15 cellular contexts compared by ENCODE assay signal in the genomic region with DNA sequence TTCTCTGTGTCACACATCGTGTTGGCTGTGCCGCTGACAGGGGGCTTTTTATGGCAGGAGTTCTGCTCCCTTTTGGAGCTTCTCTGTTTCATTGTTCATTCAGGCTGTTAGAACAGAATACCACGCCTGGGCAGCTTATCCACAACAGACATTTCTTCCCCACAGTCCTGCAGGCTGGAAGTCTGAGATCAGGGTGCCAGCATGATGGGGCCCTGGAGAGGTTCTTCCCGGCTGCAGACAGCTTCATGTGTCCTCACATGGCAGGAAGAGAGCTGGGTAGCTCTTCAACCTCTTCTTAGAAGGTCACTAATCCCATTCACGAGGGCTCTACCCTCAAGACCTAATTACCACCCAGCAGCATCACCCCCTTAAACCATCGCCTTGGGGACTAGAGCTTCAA.
DNase-seq lines count a peak whose midpoint lies in the region; ATAC-seq and TF ChIP-seq lines count a peak whose summit lies in the region.
"Had no signal": no experiment of that assay in that cellular context is flagged by ENCODE, and none has a peak within 500 bp of the region (broad histone marks: within the 10 kb centered on the region; RNA-seq: fewer than 3 reads in every experiment).

No MANE protein-coding gene starts in this region.

- H4K8ac ChIP-seq in neuronal stem cell (ENCODE audit: low read depth, low read length), result no peak overlapping the region

- WGBS in neuronal stem cell (ENCODE audit: extremely low coverage in 2 of 2, insufficient read length in 2 of 2, insufficient replicate concordance in 1 of 2), 2 donors, result no CpG with 5 or more reads among the region's 6 CpGs

- H3K79me1 ChIP-seq in neuronal stem cell (ENCODE audit: low read depth, low read length), result no peaks in the 10 kb centered on the region

- no peaks in the 10 kb centered on the region for H4K20me1 ChIP-seq in BLaER1 treated with 17β-estradiol and CSF1 and Interleukin-3, amounts not matched to agents 10 nM and 100 nM
- H4K20me1 ChIP-seq: BLaER1 had no signal

- peak overlapping the region; percentile 72 for H3K18ac ChIP-seq in neuronal stem cell (ENCODE audit: low read length)

- H2BK120ac ChIP-seq in neuronal stem cell (ENCODE audit: low read depth, low read length), result no peak overlapping the region

- H3K27me3 ChIP-seq in BLaER1 treated with 17β-estradiol and CSF1 and Interleukin-3, amounts not matched to agents 10 nM and 100 nM, result no peaks in the 10 kb centered on the region
- H3K27me3 ChIP-seq in neuronal stem cell (ENCODE audit: control insufficient read depth in 3 of 3, insufficient read depth in 3 of 3, low read depth in 1 of 3, low read length in 3 of 3), result peaks cover 0 to 4% (median 0%) of the 10 kb centered on the region in 3 experiments
- H3K27me3 ChIP-seq: BLaER1 had no signal

- H3K4me2 ChIP-seq in BLaER1 treated with 17β-estradiol and CSF1 and Interleukin-3, amounts not matched to agents 10 nM and 100 nM, result peak overlapping the region in 10 of 11 experiments; percentile 38 to 71 (median 63); a peak in 18 of 22 replicates
- no peak overlapping the region for H3K4me2 ChIP-seq in neuronal stem cell (ENCODE audit: insufficient read depth, low read length, poor library complexity, severe bottlenecking)
- H3K4me2 ChIP-seq: GM23338 had no signal

- no peak overlapping the region for H2BK5ac ChIP-seq in neuronal stem cell (ENCODE audit: low read length)

- H3K27ac ChIP-seq in BLaER1 treated with 17β-estradiol and CSF1 and Interleukin-3, amounts not matched to agents 10 nM and 100 nM, result no peak overlapping the region
- H3K27ac ChIP-seq in neuronal stem cell (replicated peaks; ENCODE audit: low read length), result no peak overlapping the region
- H3K27ac ChIP-seq: 22Rv1, BLaER1 had no signal

- H4K91ac ChIP-seq in neuronal stem cell (ENCODE audit: low read depth, low read length, poor library complexity), result no peak overlapping the region

- H3K36me3 ChIP-seq in BLaER1 treated with 17β-estradiol and CSF1 and Interleukin-3, amounts not matched to agents 10 nM and 100 nM, result peaks cover 0 to 15% (median 0%) of the 10 kb centered on the region in 11 experiments; a peak in 5 of 22 replicates
- no peaks in the 10 kb centered on the region for H3K36me3 ChIP-seq in neuronal stem cell (replicated peaks in 1 of 2; ENCODE audit: control insufficient read depth in 2 of 2, insufficient read depth in 2 of 2, low read length in 2 of 2)

- no peak overlapping the region for H3K4ac ChIP-seq in neuronal stem cell (ENCODE audit: low read length)

- H3K9me3 ChIP-seq in BLaER1 treated with 17β-estradiol and CSF1 and Interleukin-3, amounts not matched to agents 10 nM and 100 nM (replicated peaks in 1 of 11), result peaks cover 0 to 6% (median 3%) of the 10 kb centered on the region in 11 experiments; a peak in 17 of 22 replicates
- no peaks in the 10 kb centered on the region for H3K9me3 ChIP-seq in neuronal stem cell (replicated peaks in 1 of 2; ENCODE audit: control insufficient read depth in 2 of 2, insufficient read depth in 1 of 2, low read depth in 1 of 2, low read length in 2 of 2)

- no peak for ATAC-seq in central memory CD8-positive, alpha-beta T cell (replicated peaks; ENCODE audit: extremely low read depth, poor library complexity, severe bottlenecking)
- ATAC-seq: CD8-positive, alpha-beta T cell; GM12878; GM23338 had no signal

- H3K27me3 Mint-ChIP-seq in central memory CD8-positive, alpha-beta T cell, result peaks cover 53% of the 10 kb centered on the region
- H3K27me3 Mint-ChIP-seq in glutamatergic neuron (ENCODE audit: unreplicated experiment), result peaks cover 3% of the 10 kb centered on the region
- peaks cover 2% of the 10 kb centered on the region for H3K27me3 Mint-ChIP-seq in activated T-helper 2 cell treated with anti-CD3 and anti-CD28 coated beads, Interferon-gamma antibody, Interleukin-2, Interleukin-4, amounts not matched to agents 10 μg/mL and 5 μg/mL and 100 μg/mL, durations not matched to agents 14 hours and 24 hours and 36 hours (ENCODE audit: low read depth)

- H2BK12ac ChIP-seq in neuronal stem cell (ENCODE audit: low read length), result peak overlapping the region; percentile 1

- no peaks in the 10 kb centered on the region for H3K9me3 Mint-ChIP-seq in central memory CD8-positive, alpha-beta T cell
- peaks cover 3% of the 10 kb centered on the region for H3K9me3 Mint-ChIP-seq in glutamatergic neuron (ENCODE audit: unreplicated experiment)
- H3K9me3 Mint-ChIP-seq in activated T-helper 2 cell treated with anti-CD3 and anti-CD28 coated beads, Interferon-gamma antibody, Interleukin-2, Interleukin-4, amounts not matched to agents 10 μg/mL and 5 μg/mL and 100 μg/mL, durations not matched to agents 14 hours and 24 hours and 36 hours, result no peaks in the 10 kb centered on the region
- H3K9me3 Mint-ChIP-seq: CD8-positive, alpha-beta T cell had no signal

- no peak for DNase-seq in central memory CD8-positive, alpha-beta T cell (ENCODE audit: low spot score in 2 of 2)
- DNase-seq in glutamatergic neuron, result no peak
- no peak for DNase-seq in neuronal stem cell (ENCODE audit: low spot score)
- DNase-seq in T-helper 9 cell, result no peak
- DNase-seq in HuH-7 (ENCODE audit: low spot score), result no peak
- DNase-seq in activated T-helper 2 cell treated with anti-CD3 and anti-CD28 coated beads, Interferon-gamma antibody, Interleukin-2, Interleukin-4, amounts not matched to agents 10 μg/mL and 5 μg/mL and 100 μg/mL, durations not matched to agents 14 hours and 24 hours and 36 hours (ENCODE audit: low spot score), result no peak
- DNase-seq: Calu3; CD8-positive, alpha-beta T cell; DMS79 treated with DMSO at 0.1 percent for 48 hours; HCEC 1CT had no signal

- TF ChIP-seq CTCF in glutamatergic neuron (IDR thresholded peaks at IDR 0.05; ENCODE audit: partially characterized antibody, unreplicated experiment), result no peak

- H3K23ac ChIP-seq in neuronal stem cell (ENCODE audit: low read depth, low read length, poor library complexity), result peak overlapping the region; percentile 40

- no peak overlapping the region for H3K4me3 ChIP-seq in BLaER1 treated with 17β-estradiol and CSF1 and Interleukin-3, amounts not matched to agents 10 nM and 100 nM
- H3K4me3 ChIP-seq in neuronal stem cell (ENCODE audit: low read length in 2 of 2), result no peak overlapping the region
- H3K4me3 ChIP-seq: BLaER1, GM12878, GM23338 had no signal

- peak overlapping the region; percentile 32 for H3K27ac Mint-ChIP-seq in central memory CD8-positive, alpha-beta T cell (ENCODE audit: low read depth)
- peak overlapping the region; percentile 14 for H3K27ac Mint-ChIP-seq in glutamatergic neuron (ENCODE audit: unreplicated experiment)
- no peak overlapping the region for H3K27ac Mint-ChIP-seq in activated T-helper 2 cell treated with anti-CD3 and anti-CD28 coated beads, Interferon-gamma antibody, Interleukin-2, Interleukin-4, amounts not matched to agents 10 μg/mL and 5 μg/mL and 100 μg/mL, durations not matched to agents 14 hours and 24 hours and 36 hours
- H3K27ac Mint-ChIP-seq: CD8-positive, alpha-beta T cell; GM23338 had no signal

- H3K4me1 ChIP-seq in BLaER1 treated with 17β-estradiol and CSF1 and Interleukin-3, amounts not matched to agents 10 nM and 100 nM, result peaks cover 13 to 29% (median 25%) of the 10 kb centered on the region in 10 experiments
- H3K4me1 ChIP-seq in neuronal stem cell (ENCODE audit: control insufficient read depth in 2 of 2, insufficient read depth in 1 of 2, low read depth in 1 of 2, low read length in 2 of 2), result peaks cover 0 to 10% of the 10 kb centered on the region in 2 donors

- no peaks in the 10 kb centered on the region for H3K36me3 Mint-ChIP-seq in central memory CD8-positive, alpha-beta T cell (ENCODE audit: insufficient read depth)
- no peaks in the 10 kb centered on the region for H3K36me3 Mint-ChIP-seq in glutamatergic neuron (ENCODE audit: unreplicated experiment)
- no peaks in the 10 kb centered on the region for H3K36me3 Mint-ChIP-seq in activated T-helper 2 cell treated with anti-CD3 and anti-CD28 coated beads, Interferon-gamma antibody, Interleukin-2, Interleukin-4, amounts not matched to agents 10 μg/mL and 5 μg/mL and 100 μg/mL, durations not matched to agents 14 hours and 24 hours and 36 hours (ENCODE audit: low read depth)
- H3K36me3 Mint-ChIP-seq: CD8-positive, alpha-beta T cell had no signal

- peak overlapping the region; percentile 37 for H2BK15ac ChIP-seq in neuronal stem cell (ENCODE audit: low read length)

- intact Hi-C loops in activated T-helper 2 cell treated with anti-CD3 and anti-CD28 coated beads, Interferon-gamma antibody, Interleukin-2, Interleukin-4, amounts not matched to agents 10 μg/mL and 5 μg/mL and 100 μg/mL, durations not matched to agents 14 hours and 24 hours and 36 hours (cut with micrococcal nuclease), result no loop called here

- no peak overlapping the region for H3K14ac ChIP-seq in neuronal stem cell (ENCODE audit: low read length)

- peak overlapping the region; percentile 90 for H2AK5ac ChIP-seq in neuronal stem cell (ENCODE audit: low read depth, low read length)

- no peak overlapping the region for H3K4me3 Mint-ChIP-seq in central memory CD8-positive, alpha-beta T cell
- H3K4me3 Mint-ChIP-seq in glutamatergic neuron (ENCODE audit: unreplicated experiment), result peak overlapping the region; percentile 5
- H3K4me3 Mint-ChIP-seq in activated T-helper 2 cell treated with anti-CD3 and anti-CD28 coated beads, Interferon-gamma antibody, Interleukin-2, Interleukin-4, amounts not matched to agents 10 μg/mL and 5 μg/mL and 100 μg/mL, durations not matched to agents 14 hours and 24 hours and 36 hours (ENCODE audit: low read depth), result no peak overlapping the region
- H3K4me3 Mint-ChIP-seq: CD8-positive, alpha-beta T cell; GM23338 had no signal

- H3K4me1 Mint-ChIP-seq in central memory CD8-positive, alpha-beta T cell, result no peaks in the 10 kb centered on the region
- peaks cover 20% of the 10 kb centered on the region for H3K4me1 Mint-ChIP-seq in glutamatergic neuron (ENCODE audit: low read depth, unreplicated experiment)
- no peaks in the 10 kb centered on the region for H3K4me1 Mint-ChIP-seq in activated T-helper 2 cell treated with anti-CD3 and anti-CD28 coated beads, Interferon-gamma antibody, Interleukin-2, Interleukin-4, amounts not matched to agents 10 μg/mL and 5 μg/mL and 100 μg/mL, durations not matched to agents 14 hours and 24 hours and 36 hours (ENCODE audit: low read depth)

- peak overlapping the region; percentile 1 for H2AFZ ChIP-seq in neuronal stem cell (ENCODE audit: low read length)
- H2AFZ ChIP-seq: GM23338 had no signal

- H3K9ac ChIP-seq in BLaER1 treated with 17β-estradiol and CSF1 and Interleukin-3, amounts not matched to agents 10 nM and 100 nM, result no peak overlapping the region
- no peak overlapping the region for H3K9ac ChIP-seq in neuronal stem cell (ENCODE audit: low read depth, low read length, poor library complexity)
- H3K9ac ChIP-seq: BLaER1 had no signal
